Comparison of ENCODE assay signal across 8 cellular contexts in the genomic region with DNA sequence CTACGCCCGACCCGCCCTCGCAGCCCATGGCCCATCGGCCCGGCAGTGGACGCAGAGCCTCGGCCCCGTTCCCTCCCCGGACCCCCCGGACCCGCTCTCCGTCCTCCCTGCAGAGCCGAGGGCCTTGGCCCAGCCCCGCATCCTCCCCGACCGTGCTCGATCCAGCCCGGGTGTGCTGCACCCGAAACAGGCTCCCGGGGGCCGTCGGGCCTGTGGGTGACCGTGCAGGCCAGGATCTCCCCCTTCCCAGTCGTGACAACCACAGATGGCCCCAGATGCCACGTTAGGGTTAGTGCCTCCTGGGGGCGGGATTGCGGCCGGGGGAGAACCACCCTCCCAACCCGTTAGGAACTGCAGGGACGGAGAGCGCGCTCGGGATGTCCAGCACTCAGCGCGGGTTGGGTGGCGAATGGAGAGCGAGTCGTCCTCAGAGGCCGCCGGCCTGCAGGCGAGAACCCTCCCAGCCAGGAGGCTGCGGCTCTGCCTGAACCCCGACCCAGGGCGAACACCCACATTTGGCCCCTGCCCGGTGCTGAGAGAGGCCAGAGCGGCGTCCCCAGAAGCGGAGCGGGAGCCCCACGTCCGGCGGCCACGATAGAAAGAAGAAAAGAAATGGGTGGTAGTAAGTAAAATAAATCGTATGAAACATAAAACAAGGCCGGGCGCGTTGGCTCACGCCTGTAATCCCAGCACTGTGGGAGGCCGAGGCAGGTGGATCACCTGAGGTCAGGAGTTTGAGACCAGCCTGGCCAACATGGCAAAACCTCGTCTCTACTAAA. TPM values are rescaled to one million over a fixed set of nuclear protein-coding genes. Genes with fewer than 3 reads are reported as not detected.
DNase-seq lines count a peak whose midpoint lies in the region; ATAC-seq and TF ChIP-seq lines count a peak whose summit lies in the region.

No MANE protein-coding gene starts in this region.

- H3K27ac ChIP-seq in CD4-positive, CD25-positive, alpha-beta regulatory T cell (ENCODE audit: insufficient read depth, low read length, poor library complexity, severe bottlenecking), result peak overlapping the region; percentile 82
- H3K27ac ChIP-seq in cardiac muscle cell (peak overlapping the region; percentile 65), psoas muscle (peak overlapping the region; percentile 93)

- DNase-seq in CD4-positive, CD25-positive, alpha-beta regulatory T cell, result peak in 1 of 3 donors; percentile 30
- DNase-seq in H7 (peak; percentile 86), cardiac muscle cell (ENCODE audit: low read depth in 1 of 2, low spot score in 1 of 2) (peak; percentile 42 to 54), psoas muscle (peak; percentile 58 to 73), NCI-H748 treated with DMSO at 0.1 percent for 48 hours (lab: John Stamatoyannopoulos, UW) (no peak), NCI-H82 treated with DMSO at 0.1 percent for 48 hours (lab: John Stamatoyannopoulos, UW; ENCODE audit: unreplicated experiment) (no peak)
- no peak for DNase-seq in activated T-helper 1 cell treated with anti-CD3 and anti-CD28 coated beads, Interleukin-12 subunit alpha, Interleukin-12 subunit beta, Interleukin-2, Interleukin-4 antibody, amounts not matched to agents 30 ng/mL and 10 ng/mL and 1 ng/mL, durations not matched to agents 14 hours and 24 hours and 36 hours (ENCODE audit: low spot score)

- intact Hi-C loops in activated T-helper 1 cell treated with anti-CD3 and anti-CD28 coated beads, Interleukin-12 subunit alpha, Interleukin-12 subunit beta, Interleukin-2, Interleukin-4 antibody, amounts not matched to agents 30 ng/mL and 10 ng/mL and 1 ng/mL, durations not matched to agents 14 hours and 24 hours and 36 hours (cut with micrococcal nuclease), result loop anchor here (1.0 kb wide), 2 partner anchors 18 to 107 kb away; a partner anchor contains a TSS
- intact Hi-C loops in psoas muscle (cut with DNase I), result loop anchor here in 1 of 2 donors (10.0 kb wide), 1 partner anchor 105 kb away; no protein-coding TSS in a partner anchor

- H3K36me3 ChIP-seq in CD4-positive, CD25-positive, alpha-beta regulatory T cell (ENCODE audit: control insufficient read depth, insufficient read depth, low read length), result no peaks in the 10 kb centered on the region
- H3K36me3 ChIP-seq in H7 (replicated peaks; ENCODE audit: control insufficient read depth, insufficient read depth, low read length) (no peaks in the 10 kb centered on the region), cardiac muscle cell (no peaks in the 10 kb centered on the region), psoas muscle (ENCODE audit: insufficient read depth in 1 of 2, low read depth in 1 of 2) (no peaks in the 10 kb centered on the region)

- no peaks in the 10 kb centered on the region for H3K9me3 ChIP-seq in CD4-positive, CD25-positive, alpha-beta regulatory T cell (ENCODE audit: control insufficient read depth in 2 of 2, low read length in 2 of 2)
- H3K9me3 ChIP-seq in cardiac muscle cell (ENCODE audit: low read depth), result no peaks in the 10 kb centered on the region
- no peaks in the 10 kb centered on the region for H3K9me3 ChIP-seq in psoas muscle

- peak in 1 of 2 donors; percentile 2 for ATAC-seq in CD4-positive, CD25-positive, alpha-beta regulatory T cell (ENCODE audit: low read depth in 2 of 2)
- ATAC-seq in psoas muscle (peak; percentile 29 to 40 (median 31)), HG03135 (IDR thresholded peaks at IDR 0.05; ENCODE audit: unreplicated experiment) (no peak)

- peaks cover 7% of the 10 kb centered on the region for H3K27me3 Mint-ChIP-seq in CD4-positive, CD25-positive, alpha-beta regulatory T cell
- H3K27me3 Mint-ChIP-seq in activated T-helper 1 cell treated with anti-CD3 and anti-CD28 coated beads, Interleukin-12 subunit alpha, Interleukin-12 subunit beta, Interleukin-2, Interleukin-4 antibody, amounts not matched to agents 30 ng/mL and 10 ng/mL and 1 ng/mL, durations not matched to agents 14 hours and 24 hours and 36 hours (ENCODE audit: insufficient read depth), result peaks cover 7% of the 10 kb centered on the region

- H3K36me3 Mint-ChIP-seq in CD4-positive, CD25-positive, alpha-beta regulatory T cell, result no peaks in the 10 kb centered on the region
- H3K36me3 Mint-ChIP-seq in activated T-helper 1 cell treated with anti-CD3 and anti-CD28 coated beads, Interleukin-12 subunit alpha, Interleukin-12 subunit beta, Interleukin-2, Interleukin-4 antibody, amounts not matched to agents 30 ng/mL and 10 ng/mL and 1 ng/mL, durations not matched to agents 14 hours and 24 hours and 36 hours (ENCODE audit: low read depth), result no peaks in the 10 kb centered on the region

- H3K27me3 ChIP-seq in CD4-positive, CD25-positive, alpha-beta regulatory T cell (ENCODE audit: control insufficient read depth, insufficient read depth, low read length), result no peaks in the 10 kb centered on the region
- H3K27me3 ChIP-seq in H7 (ENCODE audit: control insufficient read depth, insufficient read depth, low read length), result peaks cover 4% of the 10 kb centered on the region; the same call in 1 of the 2 replicates
- H3K27me3 ChIP-seq in cardiac muscle cell, result no peaks in the 10 kb centered on the region
- peaks cover 0 to 17% (median 2%) of the 10 kb centered on the region in 3 donors for H3K27me3 ChIP-seq in psoas muscle (ENCODE audit: insufficient read depth in 3 of 3, low read length in 2 of 3)

- H3K9me3 Mint-ChIP-seq in CD4-positive, CD25-positive, alpha-beta regulatory T cell, result peaks cover 0 to 4% (median 0%) of the 10 kb centered on the region in 7 donors
- peaks cover 4% of the 10 kb centered on the region for H3K9me3 Mint-ChIP-seq in activated T-helper 1 cell treated with anti-CD3 and anti-CD28 coated beads, Interleukin-12 subunit alpha, Interleukin-12 subunit beta, Interleukin-2, Interleukin-4 antibody, amounts not matched to agents 30 ng/mL and 10 ng/mL and 1 ng/mL, durations not matched to agents 14 hours and 24 hours and 36 hours

- TF ChIP-seq CTCF in cardiac muscle cell (IDR thresholded peaks at IDR 0.05; ENCODE audit: low read depth, low read length) (no peak), psoas muscle (IDR thresholded peaks at IDR 0.05) (no peak)

- peak overlapping the region in 1 of 3 donors; percentile 91 for H3K27ac Mint-ChIP-seq in CD4-positive, CD25-positive, alpha-beta regulatory T cell
- peak overlapping the region; percentile 80 for H3K27ac Mint-ChIP-seq in activated T-helper 1 cell treated with anti-CD3 and anti-CD28 coated beads, Interleukin-12 subunit alpha, Interleukin-12 subunit beta, Interleukin-2, Interleukin-4 antibody, amounts not matched to agents 30 ng/mL and 10 ng/mL and 1 ng/mL, durations not matched to agents 14 hours and 24 hours and 36 hours

- no peak overlapping the region for H3K4me3 ChIP-seq in CD4-positive, CD25-positive, alpha-beta regulatory T cell (ENCODE audit: low read depth, low read length)
- H3K4me3 ChIP-seq in H7 (ENCODE audit: insufficient read depth, low read depth, low read length), result peak overlapping the region; percentile 87
- H3K4me3 ChIP-seq in cardiac muscle cell, result peak overlapping the region; percentile 87
- peak overlapping the region; percentile 92 for H3K4me3 ChIP-seq in psoas muscle

- H3K4me1 ChIP-seq in CD4-positive, CD25-positive, alpha-beta regulatory T cell (ENCODE audit: control insufficient read depth, insufficient read depth, low read length, poor library complexity, severe bottlenecking), result peaks cover 14% of the 10 kb centered on the region
- H3K4me1 ChIP-seq in cardiac muscle cell (ENCODE audit: low read depth) (peaks cover 5% of the 10 kb centered on the region), psoas muscle (peaks cover 11% of the 10 kb centered on the region)

- H3K4me1 Mint-ChIP-seq in CD4-positive, CD25-positive, alpha-beta regulatory T cell, result peaks cover 0 to 21% (median 1%) of the 10 kb centered on the region in 4 donors
- no peaks in the 10 kb centered on the region for H3K4me1 Mint-ChIP-seq in activated T-helper 1 cell treated with anti-CD3 and anti-CD28 coated beads, Interleukin-12 subunit alpha, Interleukin-12 subunit beta, Interleukin-2, Interleukin-4 antibody, amounts not matched to agents 30 ng/mL and 10 ng/mL and 1 ng/mL, durations not matched to agents 14 hours and 24 hours and 36 hours (ENCODE audit: low read depth)

- H3K4me3 Mint-ChIP-seq in CD4-positive, CD25-positive, alpha-beta regulatory T cell, result peak overlapping the region; percentile 79 to 85 (median 82)
- H3K4me3 Mint-ChIP-seq in activated T-helper 1 cell treated with anti-CD3 and anti-CD28 coated beads, Interleukin-12 subunit alpha, Interleukin-12 subunit beta, Interleukin-2, Interleukin-4 antibody, amounts not matched to agents 30 ng/mL and 10 ng/mL and 1 ng/mL, durations not matched to agents 14 hours and 24 hours and 36 hours, result peak overlapping the region; percentile 71

- WGBS in psoas muscle, 3 donors, result 13 to 32% (median 14%) methylated on average over 51 to 61 of the region's 61 CpGs

RNA-seq across cellular contexts. Expression of a gene that starts 6.7 kb away (rescaled TPM):
- total RNA-seq in CD4-positive, CD25-positive, alpha-beta regulatory T cell, result 0.52 TPM
- polyA plus RNA-seq in CD4-positive, CD25-positive, alpha-beta regulatory T cell, result under 1 TPM in 3 of 4 donors, not detected in 1; 0.16 to 0.33 (median 0.31) TPM
- total RNA-seq in H7 (2014; rRNA removed; shearing (Covaris generic)), result 0.70 TPM in 1 of 2 replicates, not detected in the other
- total RNA-seq in activated T-helper 1 cell treated with anti-CD3 and anti-CD28 coated beads, Interleukin-12 subunit alpha, Interleukin-12 subunit beta, Interleukin-2, Interleukin-4 antibody, amounts not matched to agents 30 ng/mL and 10 ng/mL and 1 ng/mL, durations not matched to agents 14 hours and 24 hours and 36 hours, result 0.18 and 0.27 TPM in 2 replicates
- total RNA-seq in cardiac muscle cell, result 0.70 and 2.2 TPM in 2 replicates
- polyA plus RNA-seq in cardiac muscle cell, result 2.5 and 3.4 TPM in 2 replicates
- under 1 TPM; 0.26 to 0.40 (median 0.35) TPM for total RNA-seq in psoas muscle
- polyA plus RNA-seq in psoas muscle, result 1 to 10 TPM in 1 of 3 donors, under 1 TPM in 2; 0.08 to 1.8 (median 0.33) TPM

RNA-seq across cellular contexts. Expression of a gene that starts 17.7 kb away (rescaled TPM):
- 19.3 TPM for total RNA-seq in CD4-positive, CD25-positive, alpha-beta regulatory T cell
- 10 to 100 TPM; 18.2 to 44.4 (median 37.3) TPM for polyA plus RNA-seq in CD4-positive, CD25-positive, alpha-beta regulatory T cell
- 13.7 and 18.1 TPM in 2 replicates for total RNA-seq in H7 (2014; rRNA removed; shearing (Covaris generic))
- 17.6 and 18.2 TPM in 2 replicates for total RNA-seq in activated T-helper 1 cell treated with anti-CD3 and anti-CD28 coated beads, Interleukin-12 subunit alpha, Interleukin-12 subunit beta, Interleukin-2, Interleukin-4 antibody, amounts not matched to agents 30 ng/mL and 10 ng/mL and 1 ng/mL, durations not matched to agents 14 hours and 24 hours and 36 hours
- total RNA-seq in cardiac muscle cell (67.1 and 71.1 TPM in 2 replicates), psoas muscle (10 to 100 TPM in 2 of 4 donors, 1 to 10 TPM in 2; 8.9 to 16.3 (median 10.2) TPM)
- polyA plus RNA-seq in cardiac muscle cell (55.8 and 56.2 TPM in 2 replicates), psoas muscle (10 to 100 TPM in 2 of 3 donors, 1 to 10 TPM in 1; 9.8 to 16.6 (median 12.6) TPM)

RNA-seq across cellular contexts. Expression of a gene that starts 28.8 kb away (rescaled TPM):
- not detected for total RNA-seq in CD4-positive, CD25-positive, alpha-beta regulatory T cell
- not detected for polyA plus RNA-seq in CD4-positive, CD25-positive, alpha-beta regulatory T cell
- total RNA-seq in H7 (2014; rRNA removed; shearing (Covaris generic)), result 5.3 and 6.9 TPM in 2 replicates
- total RNA-seq in activated T-helper 1 cell treated with anti-CD3 and anti-CD28 coated beads, Interleukin-12 subunit alpha, Interleukin-12 subunit beta, Interleukin-2, Interleukin-4 antibody, amounts not matched to agents 30 ng/mL and 10 ng/mL and 1 ng/mL, durations not matched to agents 14 hours and 24 hours and 36 hours, result not detected in 2 replicates
- total RNA-seq in cardiac muscle cell (33.6 and 56.9 TPM in 2 replicates), psoas muscle (1 to 10 TPM; 4.5 to 9.7 (median 5.4) TPM)
- polyA plus RNA-seq in cardiac muscle cell (39.9 and 54.6 TPM in 2 replicates), psoas muscle (1 to 10 TPM; 2.2 to 2.8 (median 2.2) TPM)

RNA-seq across cellular contexts. Expression of a gene that starts 42.0 kb away (rescaled TPM):
- total RNA-seq in CD4-positive, CD25-positive, alpha-beta regulatory T cell, result 39.2 TPM
- 10 to 100 TPM; 32.2 to 37.8 (median 34.8) TPM for polyA plus RNA-seq in CD4-positive, CD25-positive, alpha-beta regulatory T cell
- 180 and 192 TPM in 2 replicates for total RNA-seq in H7 (2014; rRNA removed; shearing (Covaris generic))
- total RNA-seq in activated T-helper 1 cell treated with anti-CD3 and anti-CD28 coated beads, Interleukin-12 subunit alpha, Interleukin-12 subunit beta, Interleukin-2, Interleukin-4 antibody, amounts not matched to agents 30 ng/mL and 10 ng/mL and 1 ng/mL, durations not matched to agents 14 hours and 24 hours and 36 hours, result 56.6 and 58.2 TPM in 2 replicates
- total RNA-seq in cardiac muscle cell, result 205 and 247 TPM in 2 replicates
- 205 and 207 TPM in 2 replicates for polyA plus RNA-seq in cardiac muscle cell
- total RNA-seq in psoas muscle, result 100 to 1,000 TPM in 1 of 4 donors, 10 to 100 TPM in 3; 72.6 to 107 (median 83.0) TPM
- polyA plus RNA-seq in psoas muscle, result 100 to 1,000 TPM; 113 to 160 (median 123) TPM

RNA-seq across cellular contexts. Expression of a gene that starts 54.2 kb away (rescaled TPM):
- 38.3 TPM for total RNA-seq in CD4-positive, CD25-positive, alpha-beta regulatory T cell
- 100 to 1,000 TPM in 1 of 4 donors, 10 to 100 TPM in 3; 61.5 to 124 (median 90.0) TPM for polyA plus RNA-seq in CD4-positive, CD25-positive, alpha-beta regulatory T cell
- 0.38 and 1.6 TPM in 2 replicates for total RNA-seq in H7 (2014; rRNA removed; shearing (Covaris generic))
- 52.7 and 55.6 TPM in 2 replicates for total RNA-seq in activated T-helper 1 cell treated with anti-CD3 and anti-CD28 coated beads, Interleukin-12 subunit alpha, Interleukin-12 subunit beta, Interleukin-2, Interleukin-4 antibody, amounts not matched to agents 30 ng/mL and 10 ng/mL and 1 ng/mL, durations not matched to agents 14 hours and 24 hours and 36 hours
- total RNA-seq in cardiac muscle cell, result not detected in 2 replicates
- polyA plus RNA-seq in cardiac muscle cell, result 0.39 TPM in 1 of 2 replicates, not detected in the other
- total RNA-seq in psoas muscle, result not detected
- under 1 TPM; 0.11 to 0.23 (median 0.14) TPM for polyA plus RNA-seq in psoas muscle

Comparison
In these comparisons a context has a peak if more than half of its experiments do, and no peak if none do; other contexts are left out.
1. DNase-seq: peak in H7 (single experiment), cardiac muscle cell (2 of 2) and psoas muscle (2 of 2); none in activated T-helper 1 cell treated with anti-CD3 and anti-CD28 coated beads, Interleukin-12 subunit alpha, Interleukin-12 subunit beta, Interleukin-2, Interleukin-4 antibody, amounts not matched to agents 30 ng/mL and 10 ng/mL and 1 ng/mL, durations not matched to agents 14 hours and 24 hours and 36 hours (single experiment), NCI-H748 treated with DMSO at 0.1 percent for 48 hours (single experiment) and NCI-H82 treated with DMSO at 0.1 percent for 48 hours (single experiment).
2. Peak in every context shown above with its lines, with median percentiles within 50 percentile points of each other: H3K27ac ChIP-seq.